ENCODE assay signal across 8 cellular contexts in genomic region chr15:58957101-58957973, GRCh38. TPM values are rescaled to one million over a fixed set of nuclear protein-coding genes. Genes with fewer than 3 reads are reported as not detected.
DNase-seq lines count a peak whose midpoint lies in the region; ATAC-seq, FAIRE-seq and TF ChIP-seq lines count a peak whose summit lies in the region.

No MANE protein-coding gene starts in this region.

- H3K4me1 Mint-ChIP-seq in activated naive CD8-positive, alpha-beta T cell treated with anti-CD3 and anti-CD28 coated beads, Interleukin-2, amount 10 ng/mL, durations not matched to agents 7 days and 5 days: peaks cover 11% of the 10 kb centered on the region

- H3K36me3 ChIP-seq in skeletal muscle satellite cell (ENCODE audit: insufficient read depth, low read length): no peaks in the 10 kb centered on the region

- H3K4me1 ChIP-seq in skeletal muscle satellite cell (ENCODE audit: control insufficient read depth, insufficient read depth, low read length): peaks cover 8% of the 10 kb centered on the region

- H3K27me3 Mint-ChIP-seq in activated naive CD8-positive, alpha-beta T cell treated with anti-CD3 and anti-CD28 coated beads, Interleukin-2, amount 10 ng/mL, durations not matched to agents 7 days and 5 days: peaks cover 7% of the 10 kb centered on the region

- no peaks in the 10 kb centered on the region for H3K36me3 Mint-ChIP-seq in activated naive CD8-positive, alpha-beta T cell treated with anti-CD3 and anti-CD28 coated beads, Interleukin-2, amount 10 ng/mL, durations not matched to agents 7 days and 5 days

- H3K4me2 ChIP-seq in skeletal muscle satellite cell (ENCODE audit: low read length): peak overlapping the region; percentile 51

- no peaks in the 10 kb centered on the region for H3K9me3 Mint-ChIP-seq in activated naive CD8-positive, alpha-beta T cell treated with anti-CD3 and anti-CD28 coated beads, Interleukin-2, amount 10 ng/mL, durations not matched to agents 7 days and 5 days

- POLR2A ChIA-PET in activated naive CD8-positive, alpha-beta T cell treated with anti-CD3 and anti-CD28 coated beads, Interleukin-2, amount 10 ng/mL, durations not matched to agents 7 days and 5 days (lab: Charles Lee): no interaction called here

- TF ChIP-seq CTCF in D721Med (IDR thresholded peaks at IDR 0.05; ENCODE audit: insufficient read depth, missing control alignments): peak; percentile 69

- no peaks in the 10 kb centered on the region for H3K9me3 ChIP-seq in skeletal muscle satellite cell (replicated peaks; ENCODE audit: low read length)

- no peak overlapping the region for H3K4me3 ChIP-seq in skeletal muscle satellite cell (ENCODE audit: low read length)

- no peak for FAIRE-seq in D721Med (lab: Jason Lieb, UNC)

- H3K9ac ChIP-seq in skeletal muscle satellite cell (ENCODE audit: low read depth, low read length): no peak overlapping the region

- H3K27ac Mint-ChIP-seq in activated naive CD8-positive, alpha-beta T cell treated with anti-CD3 and anti-CD28 coated beads, Interleukin-2, amount 10 ng/mL, durations not matched to agents 7 days and 5 days: no peak overlapping the region

- peak; percentile 90 for ATAC-seq in activated naive CD8-positive, alpha-beta T cell treated with anti-CD3 and anti-CD28 coated beads, Interleukin-2, amount 10 ng/mL, durations not matched to agents 7 days and 5 days (ENCODE audit: low read depth)
- ATAC-seq in left ventricle myocardium superior: peak; percentile 69
- no peak for ATAC-seq in GM21360 (IDR thresholded peaks at IDR 0.05; ENCODE audit: unreplicated experiment)

- DNase-seq in D721Med (ENCODE audit: insufficient read length, low spot score): no peak
- DNase-seq in GOT3 (lab: John Stamatoyannopoulos, UW): peak; percentile 13
- peak; percentile 9 for DNase-seq in NCI-H146 treated with DMSO at 0.1 percent for 48 hours (lab: John Stamatoyannopoulos, UW; ENCODE audit: unreplicated experiment)
- peak; percentile 57 for DNase-seq in SW480 (ENCODE audit: low spot score)
- no peak for DNase-seq in activated naive CD8-positive, alpha-beta T cell treated with anti-CD3 and anti-CD28 coated beads, Interleukin-2, amount 10 ng/mL, durations not matched to agents 7 days and 5 days
- no peak for DNase-seq in left ventricle myocardium superior

- no peaks in the 10 kb centered on the region for H3K27me3 ChIP-seq in skeletal muscle satellite cell (ENCODE audit: control insufficient read depth, insufficient read depth, low read length)

- H3K4me3 Mint-ChIP-seq in activated naive CD8-positive, alpha-beta T cell treated with anti-CD3 and anti-CD28 coated beads, Interleukin-2, amount 10 ng/mL, durations not matched to agents 7 days and 5 days: no peak overlapping the region

- intact Hi-C loops in left ventricle myocardium superior (cut with micrococcal nuclease): no loop called here

RNA-seq across cellular contexts. Expression of gene SLTM, which starts 23.9 kb away (rescaled TPM):
- total RNA-seq in activated naive CD8-positive, alpha-beta T cell treated with anti-CD3 and anti-CD28 coated beads, Interleukin-2, amount 10 ng/mL, durations not matched to agents 7 days and 5 days: 100 to 1,000 TPM; 130 TPM
- 43.8 TPM for total RNA-seq in left ventricle myocardium superior
- total RNA-seq in skeletal muscle satellite cell (2012; rRNA removed): 45.6 and 46.1 TPM in 2 replicates

RNA-seq across cellular contexts. Expression of gene RNF111, which starts 30.1 kb away (rescaled TPM):
- 10 to 100 TPM; 38.2 to 46.9 TPM for total RNA-seq in activated naive CD8-positive, alpha-beta T cell treated with anti-CD3 and anti-CD28 coated beads, Interleukin-2, amount 10 ng/mL, durations not matched to agents 7 days and 5 days
- 23.1 TPM for total RNA-seq in left ventricle myocardium superior
- 15.5 and 16.8 TPM in 2 replicates for total RNA-seq in skeletal muscle satellite cell (2012; rRNA removed)

Comparison
In these comparisons a context has a peak if more than half of its experiments do, and no peak if none do; other contexts are left out.
1. DNase-seq: peak in GOT3 (single experiment), NCI-H146 treated with DMSO at 0.1 percent for 48 hours (single experiment) and SW480 (single experiment); none in D721Med (single experiment), activated naive CD8-positive, alpha-beta T cell treated with anti-CD3 and anti-CD28 coated beads, Interleukin-2, amount 10 ng/mL, durations not matched to agents 7 days and 5 days (single experiment) and left ventricle myocardium superior (single experiment).